10 cellular contexts compared by ENCODE assay signal in the genomic region with DNA sequence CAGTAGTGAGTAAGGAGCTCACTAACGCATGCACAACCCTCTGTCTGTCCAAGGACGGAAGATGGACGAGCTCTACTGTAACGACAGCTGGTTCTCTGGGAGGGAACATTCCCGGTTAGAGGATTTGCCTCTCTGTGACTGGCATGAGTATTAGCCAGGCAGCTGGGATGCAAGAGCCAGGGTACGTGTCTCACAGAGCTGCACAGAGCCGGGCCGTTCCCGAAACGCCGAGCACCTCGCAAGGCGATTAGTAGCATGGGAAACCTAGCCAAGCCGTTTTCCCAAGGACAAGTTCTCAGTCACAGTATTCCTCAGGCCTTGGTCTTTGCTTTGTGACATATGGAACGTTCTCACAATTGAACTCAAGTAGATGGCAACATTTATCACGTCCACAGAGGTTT.
DNase-seq lines count a peak whose midpoint lies in the region; ATAC-seq and TF ChIP-seq lines count a peak whose summit lies in the region.
"Had no signal": no experiment of that assay in that cellular context is flagged by ENCODE, and none has a peak within 500 bp of the region (broad histone marks: within the 10 kb centered on the region; RNA-seq: fewer than 3 reads in every experiment).

No MANE protein-coding gene starts in this region.

- peak overlapping the region; percentile 82 for H3K4me3 Mint-ChIP-seq in HFFc6
- no peak overlapping the region for H3K4me3 Mint-ChIP-seq in natural killer cell treated with Interleukin-12 subunit alpha and Interleukin-12 subunit beta and Interleukin-15 and Interleukin-18, amount 100 ng/mL, for 72 hours
- H3K4me3 Mint-ChIP-seq: activated CD8-positive, alpha-beta memory T cell treated with anti-CD3 and anti-CD28 coated beads, Interleukin-2, amount 10 ng/mL, durations not matched to agents 7 days and 5 days had no signal

- H3K27ac ChIP-seq in body of pancreas (peak overlapping the region; percentile 52 to 78 (median 72)), transverse colon (peak overlapping the region; percentile 59 to 88 (median 81))
- H3K27ac ChIP-seq: cardiac muscle cell had no signal

- peaks cover 58% of the 10 kb centered on the region for H3K4me1 ChIP-seq in body of pancreas
- peaks cover 12 to 38% (median 22%) of the 10 kb centered on the region in 4 donors for H3K4me1 ChIP-seq in transverse colon

- H3K27me3 ChIP-seq in body of pancreas, result no peaks in the 10 kb centered on the region
- no peaks in the 10 kb centered on the region for H3K27me3 ChIP-seq in transverse colon
- H3K27me3 ChIP-seq: cardiac muscle cell had no signal

- H3K4me3 ChIP-seq in body of pancreas, result no peak overlapping the region
- no peak overlapping the region for H3K4me3 ChIP-seq in transverse colon
- H3K4me3 ChIP-seq: cardiac muscle cell had no signal

- H3K36me3 ChIP-seq in body of pancreas (replicated peaks in 1 of 2; ENCODE audit: insufficient read depth in 1 of 2, low read depth in 2 of 2), result no peaks in the 10 kb centered on the region
- no peaks in the 10 kb centered on the region for H3K36me3 ChIP-seq in transverse colon
- H3K36me3 ChIP-seq: cardiac muscle cell had no signal

- peaks cover 84% of the 10 kb centered on the region for H3K4me1 Mint-ChIP-seq in HFFc6 (ENCODE audit: low read depth)
- H3K4me1 Mint-ChIP-seq in natural killer cell treated with Interleukin-12 subunit alpha and Interleukin-12 subunit beta and Interleukin-15 and Interleukin-18, amount 100 ng/mL, for 72 hours (ENCODE audit: low read depth in 2 of 2), result no peaks in the 10 kb centered on the region
- H3K4me1 Mint-ChIP-seq: activated CD8-positive, alpha-beta memory T cell treated with anti-CD3 and anti-CD28 coated beads, Interleukin-2, amount 10 ng/mL, durations not matched to agents 7 days and 5 days had no signal

- peak overlapping the region; percentile 99 for H3K27ac Mint-ChIP-seq in HFFc6
- no peak overlapping the region for H3K27ac Mint-ChIP-seq in natural killer cell treated with Interleukin-12 subunit alpha and Interleukin-12 subunit beta and Interleukin-15 and Interleukin-18, amount 100 ng/mL, for 72 hours
- H3K27ac Mint-ChIP-seq: activated CD8-positive, alpha-beta memory T cell treated with anti-CD3 and anti-CD28 coated beads, Interleukin-2, amount 10 ng/mL, durations not matched to agents 7 days and 5 days had no signal

- in situ Hi-C loops in transverse colon (cut with MboI; ENCODE audit: low pct_ligation_motif_present in 1 of 4, low pct_unique_long_range_greater_than_20kb in 1 of 4, low sequenced_read_pairs in 3 of 4), result no loop called here

- no peaks in the 10 kb centered on the region for H3K9me3 Mint-ChIP-seq in HFFc6
- no peaks in the 10 kb centered on the region for H3K9me3 Mint-ChIP-seq in natural killer cell treated with Interleukin-12 subunit alpha and Interleukin-12 subunit beta and Interleukin-15 and Interleukin-18, amount 100 ng/mL, for 72 hours

- TF ChIP-seq POLR2A in body of pancreas (IDR thresholded peaks at IDR 0.05), result peak in 1 of 3 donors; percentile 31
- no peak for TF ChIP-seq POLR2A in transverse colon (IDR thresholded peaks at IDR 0.05)

- DNase-seq in HFFc6 (no peak), body of pancreas (peak; percentile 67 to 87 (median 82)), medulla oblongata (ENCODE audit: extremely low spot score) (peak; percentile 37), transverse colon (no peak), cerebellar cortex (ENCODE audit: low spot score) (no peak), hepatic stellate cell (ENCODE audit: low spot score) (no peak)
- DNase-seq in natural killer cell treated with Interleukin-12 subunit alpha and Interleukin-12 subunit beta and Interleukin-15 and Interleukin-18, amount 100 ng/mL, for 72 hours (ENCODE audit: low spot score), result no peak
- DNase-seq: activated CD8-positive, alpha-beta memory T cell treated with anti-CD3 and anti-CD28 coated beads, Interleukin-2, amount 10 ng/mL, durations not matched to agents 7 days and 5 days had no signal

- no peak for TF ChIP-seq CTCF in HFFc6 (IDR thresholded peaks at IDR 0.05)
- no peak for TF ChIP-seq CTCF in body of pancreas (IDR thresholded peaks at IDR 0.05)
- no peak for TF ChIP-seq CTCF in transverse colon (IDR thresholded peaks at IDR 0.05)

- H3K36me3 Mint-ChIP-seq in HFFc6 (ENCODE audit: low read depth), result peaks cover 46% of the 10 kb centered on the region
- H3K36me3 Mint-ChIP-seq in natural killer cell treated with Interleukin-12 subunit alpha and Interleukin-12 subunit beta and Interleukin-15 and Interleukin-18, amount 100 ng/mL, for 72 hours, result no peaks in the 10 kb centered on the region
- H3K36me3 Mint-ChIP-seq: activated CD8-positive, alpha-beta memory T cell treated with anti-CD3 and anti-CD28 coated beads, Interleukin-2, amount 10 ng/mL, durations not matched to agents 7 days and 5 days had no signal

- H3K27me3 Mint-ChIP-seq in HFFc6 (ENCODE audit: insufficient read depth), result peaks cover 3% of the 10 kb centered on the region
- H3K27me3 Mint-ChIP-seq in natural killer cell treated with Interleukin-12 subunit alpha and Interleukin-12 subunit beta and Interleukin-15 and Interleukin-18, amount 100 ng/mL, for 72 hours, result peaks cover 10 to 13% of the 10 kb centered on the region in 2 donors
- H3K27me3 Mint-ChIP-seq: activated CD8-positive, alpha-beta memory T cell treated with anti-CD3 and anti-CD28 coated beads, Interleukin-2, amount 10 ng/mL, durations not matched to agents 7 days and 5 days had no signal

- intact Hi-C loops in body of pancreas (cut with DNase I), result no loop called here
- intact Hi-C loops in transverse colon (cut with DNase I; ENCODE audit: low total_unique reads), result loop anchor here (10.0 kb wide), 1 partner anchor 1075 kb away; no protein-coding TSS in a partner anchor

- WGBS in body of pancreas, 2 donors, result 13 to 28% methylated on average over 7 to 16 of the region's 16 CpGs
- 63 to 69% methylated on average over 4 to 16 of the region's 16 CpGs for WGBS in transverse colon (ENCODE audit: low coverage in 1 of 2), 2 donors

- H3K9me3 ChIP-seq in body of pancreas (no peaks in the 10 kb centered on the region), transverse colon (no peaks in the 10 kb centered on the region)

- TF ChIP-seq EP300 in transverse colon (IDR thresholded peaks at IDR 0.05; ENCODE audit: low read depth), result no peak

- ATAC-seq in body of pancreas, result peak; percentile 82
- no peak for ATAC-seq in HG02870 (IDR thresholded peaks at IDR 0.05; ENCODE audit: unreplicated experiment)
- no peak for ATAC-seq in natural killer cell treated with Interleukin-12 subunit alpha and Interleukin-12 subunit beta and Interleukin-15 and Interleukin-18, amount 100 ng/mL, for 72 hours
- ATAC-seq: activated CD8-positive, alpha-beta memory T cell treated with anti-CD3 and anti-CD28 coated beads, Interleukin-2, amount 10 ng/mL, durations not matched to agents 7 days and 5 days had no signal

Comparison
In these comparisons a context has a peak if more than half of its experiments do, and no peak if none do; other contexts are left out.
1. DNase-seq: peak in body of pancreas (4 of 4) and medulla oblongata (single experiment); none in HFFc6 (single experiment), transverse colon (single experiment), cerebellar cortex (single experiment), natural killer cell treated with Interleukin-12 subunit alpha and Interleukin-12 subunit beta and Interleukin-15 and Interleukin-18, amount 100 ng/mL, for 72 hours (single experiment) and hepatic stellate cell (single experiment).